Comparison of ENCODE assay signal across 1 cellular context in genomic region chr16:70656712-70657263, GRCh38.
TF ChIP-seq lines count a peak whose summit lies in the region.

No MANE protein-coding gene starts in this region.

TF ChIP-seq in HepG2, 621 proteins besides CTCF, POLR2A, EP300 and RAD21 (continued from another document and continues in another):
- TF ChIP-seq WIZ (CRISPR knock-in tag; IDR thresholded peaks at IDR 0.05) = peak; percentile 74; the same call in 1 of the 2 replicates
- peak; percentile 59 for TF ChIP-seq MNT (IDR thresholded peaks at IDR 0.05)
- no peak for TF ChIP-seq HMG20A (CRISPR knock-in tag; IDR thresholded peaks at IDR 0.05; ENCODE audit: borderline replicate concordance)
- peak; percentile 79; the same call in 1 of the 2 replicates for TF ChIP-seq CCDC6 (CRISPR knock-in tag; IDR thresholded peaks at IDR 0.05)
- peak; percentile 84 for TF ChIP-seq ZNF292 (CRISPR knock-in tag; IDR thresholded peaks at IDR 0.05; ENCODE audit: borderline replicate concordance, low read depth)
- no peak for TF ChIP-seq NKX3-1 (CRISPR knock-in tag; IDR thresholded peaks at IDR 0.05)
- peak; percentile 86 for TF ChIP-seq ETV5 (CRISPR knock-in tag; IDR thresholded peaks at IDR 0.05; ENCODE audit: borderline replicate concordance)
- TF ChIP-seq NFYC (CRISPR knock-in tag; IDR thresholded peaks at IDR 0.05) = no peak
- TF ChIP-seq ZNF878 (CRISPR knock-in tag; IDR thresholded peaks at IDR 0.05) = no peak
- TF ChIP-seq KDM5B (CRISPR knock-in tag; IDR thresholded peaks at IDR 0.05; ENCODE audit: borderline replicate concordance) = peak; percentile 86
- peak; percentile 53; the same call in 1 of the 2 replicates for TF ChIP-seq FOSL2 (CRISPR knock-in tag; IDR thresholded peaks at IDR 0.05)
- TF ChIP-seq HMGXB4 (CRISPR knock-in tag; IDR thresholded peaks at IDR 0.05; ENCODE audit: borderline replicate concordance in 1 of 2, low read depth in 1 of 2) = peak; percentile 34 to 83; a peak in 2 of 4 replicates
- peak; percentile 82; the same call in 1 of the 2 replicates for TF ChIP-seq BORCS8-MEF2B (CRISPR knock-in tag; IDR thresholded peaks at IDR 0.05)
- TF ChIP-seq SPEN (CRISPR knock-in tag; IDR thresholded peaks at IDR 0.05; ENCODE audit: low read depth) = peak; percentile 87
- TF ChIP-seq SIN3A (IDR thresholded peaks at IDR 0.05; ENCODE audit: borderline replicate concordance, low read depth, low read length) = no peak
- 0 out of 2 replicates have a peak, but pooled peaks have one; percentile 20 for TF ChIP-seq TFE3 (CRISPR knock-in tag; IDR thresholded peaks at IDR 0.05)
- TF ChIP-seq NFKBIZ (CRISPR knock-in tag; IDR thresholded peaks at IDR 0.05) = peak; percentile 50; the same call in 1 of the 2 replicates
- peak; percentile 58; the same call in 1 of the 2 replicates for TF ChIP-seq RBFOX2 (IDR thresholded peaks at IDR 0.05; ENCODE audit: low read depth, low read length)
- peak; percentile 93 for TF ChIP-seq UBTF (CRISPR knock-in tag; IDR thresholded peaks at IDR 0.05)
- TF ChIP-seq ZNF224 (CRISPR knock-in tag; IDR thresholded peaks at IDR 0.05) = 0 out of 2 replicates have a peak, but pooled peaks have one; percentile 25
- TF ChIP-seq ZNF180 (CRISPR knock-in tag; IDR thresholded peaks at IDR 0.05; ENCODE audit: borderline replicate concordance, low read depth) = no peak
- no peak for TF ChIP-seq ZNF609 (CRISPR knock-in tag; IDR thresholded peaks at IDR 0.05; ENCODE audit: borderline replicate concordance)
- TF ChIP-seq RNF2 (conservative IDR thresholded peaks at IDR 0.05; ENCODE audit: low read depth) = 0 out of 2 replicates have a peak, but pooled peaks have one; percentile 67
- TF ChIP-seq KLF13 (CRISPR knock-in tag; IDR thresholded peaks at IDR 0.05) = peak; percentile 95; the same call in 1 of the 2 replicates
- TF ChIP-seq TAF1 (CRISPR knock-in tag; IDR thresholded peaks at IDR 0.05) = peak; percentile 37; the same call in 1 of the 2 replicates
- peak; percentile 85 for TF ChIP-seq ZNF451 (CRISPR knock-in tag; IDR thresholded peaks at IDR 0.05)
- TF ChIP-seq FLYWCH1 (CRISPR knock-in tag; IDR thresholded peaks at IDR 0.05) = no peak
- TF ChIP-seq CBX5 (CRISPR knock-in tag; IDR thresholded peaks at IDR 0.05; ENCODE audit: borderline replicate concordance) = peak; percentile 81
- peak; percentile 61 for TF ChIP-seq ZNF468 (CRISPR knock-in tag; IDR thresholded peaks at IDR 0.05)
- no peak for TF ChIP-seq MIER2 (CRISPR knock-in tag; IDR thresholded peaks at IDR 0.05)
- peak; percentile 76; the same call in 1 of the 2 replicates for TF ChIP-seq ZNF780A (CRISPR knock-in tag; IDR thresholded peaks at IDR 0.05)
- TF ChIP-seq ZNF552 (CRISPR knock-in tag; IDR thresholded peaks at IDR 0.05; ENCODE audit: borderline replicate concordance) = peak; percentile 58; the same call in 1 of the 2 replicates
- no peak for TF ChIP-seq ISX (CRISPR knock-in tag; conservative IDR thresholded peaks at IDR 0.05)
- TF ChIP-seq CBX2 (IDR thresholded peaks at IDR 0.05; ENCODE audit: low read depth, low read length) = no peak
- TF ChIP-seq CBX2 (CRISPR knock-in tag; IDR thresholded peaks at IDR 0.05; ENCODE audit: low read depth) = peak; percentile 93; the same call in 1 of the 2 replicates
- no peak for TF ChIP-seq NFIB (CRISPR knock-in tag; IDR thresholded peaks at IDR 0.05; ENCODE audit: borderline replicate concordance)
- peak; percentile 70; the same call in 1 of the 2 replicates for TF ChIP-seq IKZF5 (CRISPR knock-in tag; IDR thresholded peaks at IDR 0.05)
- TF ChIP-seq NR2F2 (IDR thresholded peaks at IDR 0.05; ENCODE audit: borderline replicate concordance, low read depth) = no peak
- peak; percentile 89 for TF ChIP-seq SALL1 (CRISPR knock-in tag; IDR thresholded peaks at IDR 0.05)
- TF ChIP-seq RERE (CRISPR knock-in tag; IDR thresholded peaks at IDR 0.05; ENCODE audit: low read depth) = 0 out of 2 replicates have a peak, but pooled peaks have one; percentile 46
